ENCODE assay signal across 9 cellular contexts in the genomic region with DNA sequence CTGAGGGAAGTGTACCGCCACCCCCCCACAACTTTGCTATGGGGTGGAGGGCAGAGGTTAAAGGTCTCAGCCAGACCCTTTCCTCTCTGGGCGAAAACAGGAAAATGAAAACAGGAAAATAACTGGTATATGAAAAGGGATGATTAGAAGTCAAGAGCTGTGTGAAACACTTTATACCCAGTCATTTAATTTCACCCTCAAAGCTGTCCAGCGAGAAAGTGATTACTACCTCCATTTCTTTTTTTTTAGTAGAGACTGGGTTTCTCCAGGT. TPM values are rescaled to one million over a fixed set of nuclear protein-coding genes. Genes with fewer than 3 reads are reported as not detected.
DNase-seq lines count a peak whose midpoint lies in the region; ATAC-seq, FAIRE-seq and TF ChIP-seq lines count a peak whose summit lies in the region.
"Had no signal": no experiment of that assay in that cellular context is flagged by ENCODE, and none has a peak within 500 bp of the region (broad histone marks: within the 10 kb centered on the region; RNA-seq: fewer than 3 reads in every experiment).

No MANE protein-coding gene starts in this region.

- H3K27ac ChIP-seq in keratinocyte (ENCODE audit: control insufficient read depth, insufficient read depth, low read length) (no peak overlapping the region), stomach smooth muscle (ENCODE audit: low read length) (peak overlapping the region; percentile 93)
- H3K27ac ChIP-seq: neutrophil had no signal

- TF ChIP-seq CTCF in keratinocyte (optimal IDR thresholded peaks at IDR 0.05 in 1 of 3, IDR thresholded peaks at IDR 0.05 in 1 of 3, conservative IDR thresholded peaks at IDR 0.05 in 1 of 3; ENCODE audit: extremely low read depth in 1 of 3, insufficient read depth in 2 of 3, low read length in 3 of 3): no peak

- FAIRE-seq in keratinocyte (lab: Jason Lieb, UNC): no peak

- no peak for ATAC-seq in activated CD8-positive, alpha-beta T cell treated with anti-CD3 and anti-CD28 coated beads, Interleukin-2, amount 10 ng/mL, durations not matched to agents 7 days and 5 days
- no peak for ATAC-seq in GM19395 (IDR thresholded peaks at IDR 0.05; ENCODE audit: unreplicated experiment)

- peak overlapping the region; percentile 97 for H3K4me2 ChIP-seq in keratinocyte (ENCODE audit: control insufficient read depth, extremely low read depth, insufficient read depth, low read depth, low read length)

- no peaks in the 10 kb centered on the region for H4K20me1 ChIP-seq in keratinocyte (ENCODE audit: control insufficient read depth, extremely low read depth, insufficient read depth, low read length)

- H3K9ac ChIP-seq in keratinocyte (ENCODE audit: control insufficient read depth, extremely low read depth, insufficient read depth, low read length) (no peak overlapping the region), stomach smooth muscle (ENCODE audit: low read length in 2 of 2) (peak overlapping the region in 1 of 2 donors; percentile 76)

- peaks cover 13 to 27% of the 10 kb centered on the region in 2 experiments for H3K36me3 ChIP-seq in keratinocyte (ENCODE audit: control insufficient read depth in 2 of 2, extremely low read depth in 1 of 2, insufficient read depth in 2 of 2, low read length in 2 of 2)
- peaks cover 8 to 11% of the 10 kb centered on the region in 2 donors for H3K36me3 ChIP-seq in stomach smooth muscle (ENCODE audit: control insufficient read depth in 2 of 2, insufficient read depth in 2 of 2, low read length in 2 of 2)

- H3K4me1 ChIP-seq in keratinocyte (ENCODE audit: control insufficient read depth, extremely low read depth, insufficient read depth, low read length) (peaks cover 8% of the 10 kb centered on the region), stomach smooth muscle (ENCODE audit: control insufficient read depth, insufficient read depth, low read length) (peaks cover 22% of the 10 kb centered on the region)

- H3K9me1 ChIP-seq in keratinocyte (ENCODE audit: control insufficient read depth, extremely low read depth, insufficient read depth, low read length): no peaks in the 10 kb centered on the region

- dilution Hi-C loops in keratinocyte (cut with MboI; ENCODE audit: extremely low pct_ligation_motif_present, low sequenced_read_pairs): no loop called here

- no peaks in the 10 kb centered on the region for H3K27me3 Mint-ChIP-seq in activated CD4-positive, alpha-beta T cell treated with anti-CD3 and anti-CD28 coated beads, Interleukin-2, amount 10 ng/mL, durations not matched to agents 7 days and 5 days
- no peaks in the 10 kb centered on the region for H3K27me3 Mint-ChIP-seq in activated CD8-positive, alpha-beta T cell treated with anti-CD3 and anti-CD28 coated beads, Interleukin-2, amount 10 ng/mL, durations not matched to agents 7 days and 5 days (ENCODE audit: low read depth)

- H3K4me1 Mint-ChIP-seq in activated CD4-positive, alpha-beta T cell treated with anti-CD3 and anti-CD28 coated beads, Interleukin-2, amount 10 ng/mL, durations not matched to agents 7 days and 5 days: peaks cover 33% of the 10 kb centered on the region
- H3K4me1 Mint-ChIP-seq in activated CD8-positive, alpha-beta T cell treated with anti-CD3 and anti-CD28 coated beads, Interleukin-2, amount 10 ng/mL, durations not matched to agents 7 days and 5 days (ENCODE audit: low read depth): peaks cover 27% of the 10 kb centered on the region

- DNase-seq in activated CD4-positive, alpha-beta T cell treated with anti-CD3 and anti-CD28 coated beads, Interleukin-2, amount 10 ng/mL, durations not matched to agents 7 days and 5 days: no peak
- DNase-seq in activated CD4-positive, alpha-beta T cell treated with anti-CD3 and anti-CD28 coated beads, Interleukin-2, amount 50 U/mL, for 1 hour: no peak
- no peak for DNase-seq in activated CD8-positive, alpha-beta T cell treated with anti-CD3 and anti-CD28 coated beads, Interleukin-2, amount 10 ng/mL, durations not matched to agents 7 days and 5 days
- DNase-seq in keratinocyte (ENCODE audit: low read depth, low spot score) (no peak), NCI-H2029 treated with DMSO at 0.1 percent for 48 hours (lab: John Stamatoyannopoulos, UW) (no peak), GM03348 (ENCODE audit: low spot score) (no peak)

- peaks cover 29% of the 10 kb centered on the region for H3K36me3 Mint-ChIP-seq in activated CD4-positive, alpha-beta T cell treated with anti-CD3 and anti-CD28 coated beads, Interleukin-2, amount 10 ng/mL, durations not matched to agents 7 days and 5 days (ENCODE audit: low read depth)
- peaks cover 31% of the 10 kb centered on the region for H3K36me3 Mint-ChIP-seq in activated CD8-positive, alpha-beta T cell treated with anti-CD3 and anti-CD28 coated beads, Interleukin-2, amount 10 ng/mL, durations not matched to agents 7 days and 5 days (ENCODE audit: low read depth)

- H3K9me3 ChIP-seq in keratinocyte (ENCODE audit: control insufficient read depth, low read depth, low read length) (no peaks in the 10 kb centered on the region), stomach smooth muscle (ENCODE audit: control insufficient read depth in 2 of 2, low read length in 2 of 2) (no peaks in the 10 kb centered on the region)
- H3K9me3 ChIP-seq: neutrophil had no signal

- peaks cover 13% of the 10 kb centered on the region for H3K79me2 ChIP-seq in keratinocyte (ENCODE audit: control insufficient read depth, insufficient read depth, low read length)

- H3K9me3 Mint-ChIP-seq in activated CD4-positive, alpha-beta T cell treated with anti-CD3 and anti-CD28 coated beads, Interleukin-2, amount 10 ng/mL, durations not matched to agents 7 days and 5 days: no peaks in the 10 kb centered on the region
- no peaks in the 10 kb centered on the region for H3K9me3 Mint-ChIP-seq in activated CD8-positive, alpha-beta T cell treated with anti-CD3 and anti-CD28 coated beads, Interleukin-2, amount 10 ng/mL, durations not matched to agents 7 days and 5 days (ENCODE audit: insufficient read depth)

- H3K27me3 ChIP-seq in keratinocyte (ENCODE audit: control insufficient read depth, extremely low read depth, insufficient read depth, low read length): no peaks in the 10 kb centered on the region
- H3K27me3 ChIP-seq in stomach smooth muscle (ENCODE audit: control insufficient read depth in 1 of 2, insufficient read depth in 2 of 2, low read length in 2 of 2): no peaks in the 10 kb centered on the region

- peak overlapping the region; percentile 59 for H3K4me3 Mint-ChIP-seq in activated CD4-positive, alpha-beta T cell treated with anti-CD3 and anti-CD28 coated beads, Interleukin-2, amount 10 ng/mL, durations not matched to agents 7 days and 5 days
- H3K4me3 Mint-ChIP-seq in activated CD8-positive, alpha-beta T cell treated with anti-CD3 and anti-CD28 coated beads, Interleukin-2, amount 10 ng/mL, durations not matched to agents 7 days and 5 days: peak overlapping the region; percentile 28

- no peak overlapping the region for H2AFZ ChIP-seq in keratinocyte (ENCODE audit: control insufficient read depth, low read length)

- POLR2A ChIA-PET in activated CD4-positive, alpha-beta T cell treated with anti-CD3 and anti-CD28 coated beads, Interleukin-2, amount 10 ng/mL, durations not matched to agents 7 days and 5 days (lab: Charles Lee): no interaction called here
- POLR2A ChIA-PET in activated CD8-positive, alpha-beta T cell treated with anti-CD3 and anti-CD28 coated beads, Interleukin-2, amount 10 ng/mL, durations not matched to agents 7 days and 5 days (lab: Charles Lee): interaction anchor here (1.1 to 2.4 kb wide), 3 partner anchors 13 to 58 kb away, joined by 4 to 18 read pairs (median 5); no protein-coding TSS in a partner anchor

- no peak overlapping the region for H3K4me3 ChIP-seq in keratinocyte (ENCODE audit: control insufficient read depth in 2 of 3, extremely low read depth in 1 of 3, insufficient read depth in 2 of 3, low read depth in 1 of 3, low read length in 3 of 3)
- H3K4me3 ChIP-seq in stomach smooth muscle (ENCODE audit: low read length in 2 of 2): peak overlapping the region in 1 of 2 donors; percentile 89

- CTCF ChIA-PET in activated CD4-positive, alpha-beta T cell treated with anti-CD3 and anti-CD28 coated beads, Interleukin-2, amount 10 ng/mL, durations not matched to agents 7 days and 5 days (lab: Charles Lee): interaction anchor here (1.0 to 3.8 kb wide), 3 partner anchors 12 to 51 kb away, joined by 4 to 28 read pairs (median 4); no protein-coding TSS in a partner anchor
- CTCF ChIA-PET in activated CD8-positive, alpha-beta T cell treated with anti-CD3 and anti-CD28 coated beads, Interleukin-2, amount 10 ng/mL, durations not matched to agents 7 days and 5 days (lab: Charles Lee): interaction anchor here (0.7 to 4.3 kb wide), 8 partner anchors 8 to 163 kb away, joined by 3 to 33 read pairs (median 8); no protein-coding TSS in a partner anchor

- H3K27ac Mint-ChIP-seq in activated CD4-positive, alpha-beta T cell treated with anti-CD3 and anti-CD28 coated beads, Interleukin-2, amount 10 ng/mL, durations not matched to agents 7 days and 5 days: peak overlapping the region; percentile 87
- peak overlapping the region; percentile 59 for H3K27ac Mint-ChIP-seq in activated CD8-positive, alpha-beta T cell treated with anti-CD3 and anti-CD28 coated beads, Interleukin-2, amount 10 ng/mL, durations not matched to agents 7 days and 5 days

RNA-seq across cellular contexts. Expression of a gene that starts 0.6 kb away (rescaled TPM):
- 10 to 100 TPM; 11.9 to 18.6 TPM for total RNA-seq in activated CD4-positive, alpha-beta T cell treated with anti-CD3 and anti-CD28 coated beads, Interleukin-2, amount 10 ng/mL, durations not matched to agents 7 days and 5 days
- 10 to 100 TPM; 14.9 to 15.5 TPM for total RNA-seq in activated CD8-positive, alpha-beta T cell treated with anti-CD3 and anti-CD28 coated beads, Interleukin-2, amount 10 ng/mL, durations not matched to agents 7 days and 5 days
- 6.1 to 9.8 TPM (median 6.7 TPM) in 3 replicates for polyA plus RNA-seq in keratinocyte
- polyA plus RNA-seq in keratinocyte (2011; ENCODE audit: low read depth): 33.2 TPM
- polyA plus RNA-seq in keratinocyte (2011; cell fraction: cytosol; rRNA removed): 3.1 and 8.6 TPM in 2 replicates
- polyA plus RNA-seq in keratinocyte (2011; cell fraction: nucleus; rRNA removed): 18.6 and 24.0 TPM in 2 replicates
- polyA plus RNA-seq in keratinocyte (2012; ENCODE audit: low replicate concordance): 7.2 and 32.9 TPM in 2 replicates
- polyA minus RNA-seq in keratinocyte: 4.3 to 7.6 TPM (median 6.4 TPM) in 3 replicates
- polyA minus RNA-seq in keratinocyte (2011; cell fraction: cytosol; rRNA and poly(A)+ RNA removed): 12.3 TPM
- polyA minus RNA-seq in keratinocyte (2011; cell fraction: nucleus; rRNA and poly(A)+ RNA removed): 16.4 and 21.0 TPM in 2 replicates

RNA-seq across cellular contexts. Expression of a gene that starts 21.9 kb away (rescaled TPM):
- 10 to 100 TPM; 66.8 to 73.7 TPM for total RNA-seq in activated CD4-positive, alpha-beta T cell treated with anti-CD3 and anti-CD28 coated beads, Interleukin-2, amount 10 ng/mL, durations not matched to agents 7 days and 5 days
- 10 to 100 TPM; 67.9 to 69.1 TPM for total RNA-seq in activated CD8-positive, alpha-beta T cell treated with anti-CD3 and anti-CD28 coated beads, Interleukin-2, amount 10 ng/mL, durations not matched to agents 7 days and 5 days
- 234 to 301 TPM (median 245 TPM) in 3 replicates for polyA plus RNA-seq in keratinocyte
- 288 TPM for polyA plus RNA-seq in keratinocyte (2011; ENCODE audit: low read depth)
- 283 and 302 TPM in 2 replicates for polyA plus RNA-seq in keratinocyte (2011; cell fraction: cytosol; rRNA removed)
- 180 and 198 TPM in 2 replicates for polyA plus RNA-seq in keratinocyte (2011; cell fraction: nucleus; rRNA removed)
- polyA plus RNA-seq in keratinocyte (2012; ENCODE audit: low replicate concordance): 204 and 227 TPM in 2 replicates
- polyA minus RNA-seq in keratinocyte: 256 to 402 TPM (median 313 TPM) in 3 replicates
- 280 TPM for polyA minus RNA-seq in keratinocyte (2011; cell fraction: cytosol; rRNA and poly(A)+ RNA removed)
- polyA minus RNA-seq in keratinocyte (2011; cell fraction: nucleus; rRNA and poly(A)+ RNA removed): 70.7 and 74.0 TPM in 2 replicates

RNA-seq across cellular contexts. Expression of a gene that starts 27.9 kb away (rescaled TPM):
- total RNA-seq in activated CD4-positive, alpha-beta T cell treated with anti-CD3 and anti-CD28 coated beads, Interleukin-2, amount 10 ng/mL, durations not matched to agents 7 days and 5 days: 1 to 10 TPM; 6.2 to 6.3 TPM
- total RNA-seq in activated CD8-positive, alpha-beta T cell treated with anti-CD3 and anti-CD28 coated beads, Interleukin-2, amount 10 ng/mL, durations not matched to agents 7 days and 5 days: 1 to 10 TPM; 3.4 to 3.7 TPM
- polyA plus RNA-seq in keratinocyte: 0.05 to 0.22 TPM (median 0.06 TPM) in 3 replicates
- 0.74 TPM for polyA plus RNA-seq in keratinocyte (2011; ENCODE audit: low read depth)
- polyA plus RNA-seq in keratinocyte (2011; cell fraction: cytosol; rRNA removed): 0.11 and 0.27 TPM in 2 replicates
- 0.10 and 0.76 TPM in 2 replicates for polyA plus RNA-seq in keratinocyte (2011; cell fraction: nucleus; rRNA removed)
- polyA plus RNA-seq in keratinocyte (2012; ENCODE audit: low replicate concordance): 1.3 and 1.4 TPM in 2 replicates
- polyA minus RNA-seq in keratinocyte: 0.07 to 0.13 TPM (median 0.10 TPM) in 3 replicates
- not detected for polyA minus RNA-seq in keratinocyte (2011; cell fraction: cytosol; rRNA and poly(A)+ RNA removed)
- polyA minus RNA-seq in keratinocyte (2011; cell fraction: nucleus; rRNA and poly(A)+ RNA removed): not detected in 2 replicates

RNA-seq across cellular contexts. Expression of a gene that starts 39.7 kb away (rescaled TPM):
- total RNA-seq in activated CD4-positive, alpha-beta T cell treated with anti-CD3 and anti-CD28 coated beads, Interleukin-2, amount 10 ng/mL, durations not matched to agents 7 days and 5 days: under 1 TPM; 0.73 to 0.84 TPM
- total RNA-seq in activated CD8-positive, alpha-beta T cell treated with anti-CD3 and anti-CD28 coated beads, Interleukin-2, amount 10 ng/mL, durations not matched to agents 7 days and 5 days: 1 to 10 TPM in 1 of 2 experiments, under 1 TPM in 1; 0.68 to 1.1 TPM
- 163 to 303 TPM (median 166 TPM) in 3 replicates for polyA plus RNA-seq in keratinocyte
- 170 TPM for polyA plus RNA-seq in keratinocyte (2011; ENCODE audit: low read depth)
- polyA plus RNA-seq in keratinocyte (2011; cell fraction: cytosol; rRNA removed): 74.3 and 111 TPM in 2 replicates
- polyA plus RNA-seq in keratinocyte (2011; cell fraction: nucleus; rRNA removed): 507 and 546 TPM in 2 replicates
- polyA plus RNA-seq in keratinocyte (2012; ENCODE audit: low replicate concordance): 196 and 682 TPM in 2 replicates
- polyA minus RNA-seq in keratinocyte: 74.7 to 199 TPM (median 145 TPM) in 3 replicates
- 127 TPM for polyA minus RNA-seq in keratinocyte (2011; cell fraction: cytosol; rRNA and poly(A)+ RNA removed)
- 228 and 253 TPM in 2 replicates for polyA minus RNA-seq in keratinocyte (2011; cell fraction: nucleus; rRNA and poly(A)+ RNA removed)
